ENCODE assay signal across 20 cellular contexts in the genomic region with DNA sequence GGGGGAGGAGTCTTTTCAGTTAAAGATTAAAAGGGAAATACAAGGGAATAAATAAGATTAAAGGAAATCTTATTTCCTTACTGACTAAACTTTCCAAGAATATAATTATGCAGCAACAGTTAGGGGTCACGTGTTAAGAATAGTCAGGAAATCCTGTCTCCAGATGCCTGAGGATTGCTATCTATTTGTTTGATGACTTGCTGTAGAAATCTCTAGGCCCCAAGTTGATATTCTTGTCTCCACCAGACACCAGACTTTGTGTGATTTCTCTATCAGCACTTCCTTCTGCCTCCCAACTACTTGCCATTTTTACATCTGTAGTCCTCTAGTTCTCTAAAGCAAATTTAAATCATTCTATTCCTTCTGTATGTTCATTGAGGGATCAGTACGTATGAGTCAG.
"Had no signal": no experiment of that assay in that cellular context is flagged by ENCODE, and none has a peak within 500 bp of the region (broad histone marks: within the 10 kb centered on the region; RNA-seq: fewer than 3 reads in every experiment).

No MANE protein-coding gene starts in this region.

- H3K4me1 ChIP-seq: gastroesophageal sphincter, parathyroid adenoma, stomach, testis, upper lobe of left lung had no signal

- H3K9me3 Mint-ChIP-seq: central memory CD8-positive, alpha-beta T cell had no signal

- H3K27me3 Mint-ChIP-seq: activated CD4-positive, alpha-beta memory T cell treated with anti-CD3 and anti-CD28 coated beads for 36 hours; activated naive CD8-positive, alpha-beta T cell treated with anti-CD3 and anti-CD28 coated beads, Interleukin-2, amount 10 ng/mL, durations not matched to agents 7 days and 5 days; central memory CD8-positive, alpha-beta T cell; naive B cell had no signal

- H3K4me1 Mint-ChIP-seq: central memory CD8-positive, alpha-beta T cell had no signal

- H2AFZ ChIP-seq: parathyroid adenoma had no signal

- H3K27ac Mint-ChIP-seq: activated CD4-positive, alpha-beta memory T cell treated with anti-CD3 and anti-CD28 coated beads for 36 hours; activated naive CD8-positive, alpha-beta T cell treated with anti-CD3 and anti-CD28 coated beads, Interleukin-2, amount 10 ng/mL, durations not matched to agents 7 days and 5 days; T-helper 1 cell treated with Interleukin-12 subunit alpha and Interleukin-12 subunit beta and Interleukin-4 antibody, amounts not matched to agents 30 μg/mL and 1 μg/mL, for 36 hours had no signal

- ATAC-seq: gastroesophageal sphincter, left lobe of liver had no signal

- H3K4me3 Mint-ChIP-seq: activated CD4-positive, alpha-beta memory T cell treated with anti-CD3 and anti-CD28 coated beads for 36 hours; activated naive CD8-positive, alpha-beta T cell treated with anti-CD3 and anti-CD28 coated beads, Interleukin-2, amount 10 ng/mL, durations not matched to agents 7 days and 5 days; central memory CD8-positive, alpha-beta T cell; naive B cell; T-helper 1 cell treated with Interleukin-12 subunit alpha and Interleukin-12 subunit beta and Interleukin-4 antibody, amounts not matched to agents 30 μg/mL and 1 μg/mL, for 36 hours had no signal

- DNase-seq: activated CD4-positive, alpha-beta memory T cell treated with anti-CD3 and anti-CD28 coated beads for 36 hours; activated CD8-positive, alpha-beta memory T cell treated with anti-CD3 and anti-CD28 coated beads, Interleukin-2, amount 50 U/mL, for 48 hours; activated naive CD4-positive, alpha-beta T cell; activated naive CD8-positive, alpha-beta T cell treated with anti-CD3 and anti-CD28 coated beads, Interleukin-2, amount 10 ng/mL, durations not matched to agents 7 days and 5 days; brain microvascular endothelial cell; erythroblast; islet precursor cell; naive B cell; stimulated activated CD4-positive, alpha-beta T cell treated with anti-CD3 and anti-CD28 coated beads, Interleukin-12 subunit alpha, Interleukin-12 subunit beta, amount 100 ng/mL, for 4 hours; stimulated activated CD4-positive, alpha-beta T cell treated with anti-CD3 and anti-CD28 coated beads, Interleukin-2, amount 100 ng/mL, for 24 hours; stomach; testis; upper lobe of left lung had no signal

- H3K36me3 ChIP-seq: brain microvascular endothelial cell, neutrophil, upper lobe of left lung had no signal

- H3K27me3 ChIP-seq: brain microvascular endothelial cell, gastroesophageal sphincter, neutrophil, stomach, testis, upper lobe of left lung had no signal

- H3K9ac ChIP-seq: parathyroid adenoma had no signal

- H3K9me3 ChIP-seq: gastroesophageal sphincter, neutrophil, testis, upper lobe of left lung had no signal

- H3K27ac ChIP-seq: brain microvascular endothelial cell, gastroesophageal sphincter, neutrophil, parathyroid adenoma, stomach, testis, VCaP had no signal

- H3K79me2 ChIP-seq: parathyroid adenoma had no signal

- H3K4me3 ChIP-seq: gastroesophageal sphincter, stomach, testis, upper lobe of left lung had no signal
